Comparison of ENCODE assay signal across 8 cellular contexts in the genomic region with DNA sequence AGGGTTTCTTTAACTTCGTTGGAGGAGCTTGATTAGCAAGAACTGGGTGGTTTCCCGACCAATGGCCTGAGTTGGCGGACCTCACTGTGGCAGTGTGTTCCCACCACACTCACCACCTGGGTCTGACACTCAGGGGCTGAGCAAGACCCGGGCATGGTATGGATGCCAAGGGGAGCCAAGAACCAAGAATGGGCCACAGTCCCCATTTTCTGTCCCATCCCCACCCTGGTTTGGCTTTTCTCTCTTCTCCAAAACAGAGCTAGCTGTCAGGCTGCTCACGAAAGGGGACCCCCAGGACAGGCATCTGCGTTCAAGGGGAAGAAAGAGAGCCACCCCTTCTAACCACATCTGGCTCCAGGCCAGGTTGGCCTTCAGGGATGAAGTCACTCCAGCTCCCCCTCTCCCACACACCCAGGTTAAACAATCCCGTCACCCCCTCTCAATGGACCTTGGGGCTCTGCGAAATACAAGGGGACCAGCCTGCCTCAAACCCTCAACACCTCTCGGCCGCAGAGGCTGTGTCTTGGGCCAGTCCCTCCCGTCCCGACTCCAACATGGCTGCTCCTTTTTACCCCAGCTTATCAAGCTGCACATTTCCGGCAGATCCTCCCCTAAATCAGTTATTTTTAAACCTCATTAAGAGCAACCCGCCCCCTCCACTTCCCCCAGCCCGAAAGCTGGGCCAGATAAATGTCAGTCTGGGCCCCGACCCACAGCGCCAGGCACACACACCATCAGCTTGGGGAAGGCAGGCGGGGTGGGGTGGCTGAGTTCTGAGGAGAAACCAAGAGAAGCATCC. TPM values are rescaled to one million over a fixed set of nuclear protein-coding genes. Genes with fewer than 3 reads are reported as not detected.
DNase-seq lines count a peak whose midpoint lies in the region; ATAC-seq and TF ChIP-seq lines count a peak whose summit lies in the region.
"Had no signal": no experiment of that assay in that cellular context is flagged by ENCODE, and none has a peak within 500 bp of the region (broad histone marks: within the 10 kb centered on the region; RNA-seq: fewer than 3 reads in every experiment).

No MANE protein-coding gene starts in this region.

- no peak for DNase-seq in HFFc6
- peak; percentile 72 for DNase-seq in UCSD-AML1 (lab: John Stamatoyannopoulos, UW; ENCODE audit: unreplicated experiment)
- no peak for DNase-seq in foreskin fibroblast
- peak; percentile 56 for DNase-seq in stimulated activated naive CD8-positive, alpha-beta T cell treated with anti-CD3 and anti-CD28 coated beads, Interleukin-15, Interleukin-2, amounts not matched to agents 100 U/mL and 50 U/mL, for 24 hours
- no peak for DNase-seq in kidney glomerular epithelial cell (lab: John Stamatoyannopoulos, UW)
- no peak for DNase-seq in DMS 273 (lab: John Stamatoyannopoulos, UW; ENCODE audit: unreplicated experiment)
- DNase-seq in NCI-H2171 treated with DMSO at 0.1 percent for 48 hours (lab: John Stamatoyannopoulos, UW): no peak

- ATAC-seq in stimulated activated naive CD8-positive, alpha-beta T cell treated with anti-CD3 and anti-CD28 coated beads, Interleukin-15, Interleukin-2, amounts not matched to agents 100 U/mL and 50 U/mL, for 24 hours: no peak

- peaks cover 66% of the 10 kb centered on the region for H3K36me3 Mint-ChIP-seq in HFFc6 (ENCODE audit: low read depth)

- peaks cover 84% of the 10 kb centered on the region for H3K4me1 Mint-ChIP-seq in HFFc6 (ENCODE audit: low read depth)

- H3K27ac Mint-ChIP-seq in HFFc6: peak overlapping the region; percentile 96

- TF ChIP-seq CTCF in HFFc6 (IDR thresholded peaks at IDR 0.05) (no peak), foreskin fibroblast (IDR thresholded peaks at IDR 0.05; ENCODE audit: low read depth, low read length) (no peak)

- peak overlapping the region; percentile 67 to 100 for H3K4me3 ChIP-seq in foreskin fibroblast (ENCODE audit: low read depth in 1 of 2, low read length in 2 of 2)

- H3K4me3 Mint-ChIP-seq in HFFc6: peak overlapping the region; percentile 88

- no peaks in the 10 kb centered on the region for H3K9me3 Mint-ChIP-seq in HFFc6

- H3K27me3 Mint-ChIP-seq in HFFc6 (ENCODE audit: insufficient read depth): peaks cover 14% of the 10 kb centered on the region; the same call in 1 of the 2 replicates

RNA-seq across cellular contexts. Expression of gene TAGLN2, which starts 3.4 kb away (rescaled TPM):
- 100 to 1,000 TPM; 560 to 914 (median 815) TPM for total RNA-seq in HFFc6 (2021; fragmentation: NEBNext Ultra II Directional; extraction: Animal tissue kit (Norgen Biotek cat#: 25700))

RNA-seq across cellular contexts. Expression of gene CFAP45, which starts 21.9 kb away (rescaled TPM):
- total RNA-seq in HFFc6 (2021; fragmentation: NEBNext Ultra II Directional; extraction: Animal tissue kit (Norgen Biotek cat#: 25700)): 1 to 10 TPM in 4 of 6 experiments, under 1 TPM in 2; 0.94 to 2.5 (median 1.2) TPM

RNA-seq across cellular contexts. Expression of gene IGSF9, which starts 23.5 kb away (rescaled TPM):
- total RNA-seq in HFFc6 (2021; fragmentation: NEBNext Ultra II Directional; extraction: Animal tissue kit (Norgen Biotek cat#: 25700)): not detected

RNA-seq across cellular contexts. Expression of gene SLAMF9, which starts 32.1 kb away (rescaled TPM):
- total RNA-seq in HFFc6 (2021; fragmentation: NEBNext Ultra II Directional; extraction: Animal tissue kit (Norgen Biotek cat#: 25700)): under 1 TPM in 3 of 6 experiments, not detected in 3; 0.41 to 0.51 (median 0.46) TPM
- total RNA-seq: activated CD8-positive, alpha-beta memory T cell treated with anti-CD3 and anti-CD28 coated beads for 36 hours had no signal

RNA-seq across cellular contexts. Expression of gene VSIG8, which starts 59.4 kb away (rescaled TPM):
- not detected for total RNA-seq in HFFc6 (2021; fragmentation: NEBNext Ultra II Directional; extraction: Animal tissue kit (Norgen Biotek cat#: 25700))
- total RNA-seq: activated CD8-positive, alpha-beta memory T cell treated with anti-CD3 and anti-CD28 coated beads for 36 hours had no signal

Comparison
In these comparisons a context has a peak if more than half of its experiments do, and no peak if none do; other contexts are left out.
1. DNase-seq: peak in UCSD-AML1 (single experiment) and stimulated activated naive CD8-positive, alpha-beta T cell treated with anti-CD3 and anti-CD28 coated beads, Interleukin-15, Interleukin-2, amounts not matched to agents 100 U/mL and 50 U/mL, for 24 hours (single experiment); none in HFFc6 (single experiment), foreskin fibroblast (0 of 2), kidney glomerular epithelial cell (single experiment), DMS 273 (single experiment) and NCI-H2171 treated with DMSO at 0.1 percent for 48 hours (single experiment).